Comparison of ENCODE assay signal across 7 cellular contexts in genomic region chrY:13479031-13479705, GRCh38. TPM values are rescaled to one million over a fixed set of nuclear protein-coding genes. Genes with fewer than 3 reads are reported as not detected.
DNase-seq lines count a peak whose midpoint lies in the region; ATAC-seq and TF ChIP-seq lines count a peak whose summit lies in the region.

No MANE protein-coding gene starts in this region.

- CTCF ChIA-PET in GM10248 (lab: Yijun Ruan, JAX), result interaction anchor here (1.0 kb wide), 1 partner anchor 13 kb away, joined by 4 read pairs; no protein-coding TSS in a partner anchor

- H3K18ac ChIP-seq in trophoblast cell (ENCODE audit: low read length), result peak overlapping the region; percentile 66

- H2BK12ac ChIP-seq in trophoblast cell (ENCODE audit: low read length), result no peak overlapping the region

- peak overlapping the region; percentile 68 for H2BK120ac ChIP-seq in trophoblast cell (ENCODE audit: insufficient read depth, low read length, poor library complexity)

- no peak for ATAC-seq in HG03520 (IDR thresholded peaks at IDR 0.05; ENCODE audit: unreplicated experiment)

- H4K8ac ChIP-seq in trophoblast cell (ENCODE audit: low read depth, low read length), result peak overlapping the region; percentile 83

- H4K91ac ChIP-seq in trophoblast cell (ENCODE audit: low read depth, low read length), result peak overlapping the region; percentile 57

- DNase-seq in HCEC 1CT, result peak; percentile 27
- DNase-seq in SKM-1 (lab: John Stamatoyannopoulos, UW; ENCODE audit: unreplicated experiment), result peak; percentile 0
- peak in 1 of 2 donors; percentile 20 for DNase-seq in trophoblast cell
- DNase-seq in NCI-H82 (lab: John Stamatoyannopoulos, UW), result no peak
- DNase-seq in GM10248 (ENCODE audit: extremely low spot score), result no peak

- H3K27me3 ChIP-seq in ectodermal cell (ENCODE audit: control insufficient read depth, insufficient read depth, low read length, poor library complexity, severe bottlenecking) (no peaks in the 10 kb centered on the region), trophoblast cell (ENCODE audit: insufficient read depth, low read length) (no peaks in the 10 kb centered on the region)

- POLR2A ChIA-PET in GM10248 (lab: Yijun Ruan, JAX), result no interaction called here

- peaks cover 5% of the 10 kb centered on the region for H3K79me2 ChIP-seq in trophoblast cell (ENCODE audit: control insufficient read depth, insufficient read depth, low read length, poor library complexity)

- 5% methylated on average over 39 of the region's 39 CpGs for WGBS in ectodermal cell, 2 experiments
- WGBS in trophoblast cell (ENCODE audit: extremely low coverage, insufficient coverage, insufficient read length), result no CpG with 5 or more reads among the region's 39 CpGs

- no peak overlapping the region for H2AFZ ChIP-seq in trophoblast cell (ENCODE audit: insufficient read depth, low read length, poor library complexity)

- H3K23ac ChIP-seq in trophoblast cell (ENCODE audit: low read length), result no peak overlapping the region

- H3K36me3 ChIP-seq in ectodermal cell (ENCODE audit: control insufficient read depth, insufficient read depth, low read length) (no peaks in the 10 kb centered on the region), trophoblast cell (ENCODE audit: control insufficient read depth in 1 of 2, insufficient read depth in 2 of 2, low read length in 2 of 2) (peaks cover 4% of the 10 kb centered on the region in 2 experiments)

- no peaks in the 10 kb centered on the region for H3K4me1 ChIP-seq in ectodermal cell (ENCODE audit: control insufficient read depth, insufficient read depth, low read length)
- peaks cover 3 to 4% of the 10 kb centered on the region in 2 experiments for H3K4me1 ChIP-seq in trophoblast cell (ENCODE audit: control insufficient read depth in 1 of 2, insufficient read depth in 2 of 2, low read length in 2 of 2)

- no peak for TF ChIP-seq CTCF in GM10248 (IDR thresholded peaks at IDR 0.05; ENCODE audit: control extremely low read depth, extremely low read depth, low read depth, missing control alignments)

- peak overlapping the region; percentile 82 for H2BK5ac ChIP-seq in trophoblast cell (ENCODE audit: low read depth, low read length, poor library complexity)

- H3K4me3 ChIP-seq in ectodermal cell (ENCODE audit: insufficient read depth, low read depth, low read length) (peak overlapping the region; percentile 76), trophoblast cell (ENCODE audit: low read depth, low read length) (peak overlapping the region; percentile 92)

- peaks cover 12% of the 10 kb centered on the region for H3K79me1 ChIP-seq in trophoblast cell (ENCODE audit: low read length)

- peak overlapping the region; percentile 85 for H3K9ac ChIP-seq in trophoblast cell (ENCODE audit: low read length)

- no peak overlapping the region for H2AK5ac ChIP-seq in trophoblast cell (ENCODE audit: low read length)

- peak overlapping the region; percentile 46 for H3K4me2 ChIP-seq in trophoblast cell (ENCODE audit: low read length)

- peak overlapping the region; percentile 44 for H3K4ac ChIP-seq in trophoblast cell (ENCODE audit: low read depth, low read length)

- H3K27ac ChIP-seq in ectodermal cell (ENCODE audit: insufficient read depth, low read depth, low read length, poor library complexity, severe bottlenecking) (peak overlapping the region; percentile 71), trophoblast cell (ENCODE audit: low read depth, low read length) (peak overlapping the region; percentile 74)

- H4K12ac ChIP-seq in trophoblast cell (ENCODE audit: low read depth, low read length), result peak overlapping the region; percentile 2

- H3K14ac ChIP-seq in trophoblast cell (ENCODE audit: low read length), result peak overlapping the region; percentile 68

- H3K9me3 ChIP-seq in ectodermal cell (ENCODE audit: control insufficient read depth, low read length) (no peaks in the 10 kb centered on the region), trophoblast cell (ENCODE audit: insufficient read depth, low read depth, low read length) (no peaks in the 10 kb centered on the region)

RNA-seq across cellular contexts. Expression of gene UTY, which starts 0.7 kb away (rescaled TPM):
- polyA plus RNA-seq in ectodermal cell (2013, experiment 1 of 4), result 14.3 TPM
- polyA plus RNA-seq in ectodermal cell (2013, experiment 2 of 4), result 15.9 TPM
- polyA plus RNA-seq in ectodermal cell (2013, experiment 3 of 4), result 15.3 TPM
- 16.2 TPM for polyA plus RNA-seq in ectodermal cell (2013, experiment 4 of 4)
- 6.7 and 6.8 TPM in 2 replicates for polyA plus RNA-seq in trophoblast cell (2013)

Comparison
In these comparisons a context has a peak if more than half of its experiments do, and no peak if none do; other contexts are left out.
1. DNase-seq: peak in HCEC 1CT (single experiment) and SKM-1 (single experiment); none in NCI-H82 (single experiment) and GM10248 (single experiment).